ENCODE assay signal across 14 cellular contexts in genomic region chr22:39220897-39221850, GRCh38. TPM values are rescaled to one million over a fixed set of nuclear protein-coding genes. Genes with fewer than 3 reads are reported as not detected.
A peak's percentile ranks its signal among the peaks of the same experiment; 100 is the strongest.
DNase-seq lines count a peak whose midpoint lies in the region; ATAC-seq and TF ChIP-seq lines count a peak whose summit lies in the region.
"Had no signal": no experiment of that assay in that cellular context is flagged by ENCODE, and none has a peak within 500 bp of the region (broad histone marks: within the 10 kb centered on the region; RNA-seq: fewer than 3 reads in every experiment).

No MANE protein-coding gene starts in this region.

- H3K4me3 ChIP-seq in stomach, result no peak overlapping the region
- H3K4me3 ChIP-seq: ovary, suprapubic skin had no signal

- H3K4me3 Mint-ChIP-seq in mesothelial cell of epicardium, result no peak overlapping the region
- H3K4me3 Mint-ChIP-seq: CD4-positive, alpha-beta T cell had no signal

- DNase-seq in AG20443 (ENCODE audit: low spot score), result peak; percentile 74
- peak; percentile 23 for DNase-seq in M059J (ENCODE audit: low read depth)
- DNase-seq in epithelial cell of prostate (ENCODE audit: low read depth, low spot score), result no peak
- peak in 1 of 2 experiments; percentile 5 for DNase-seq in mesothelial cell of epicardium (ENCODE audit: low spot score in 2 of 2, unreplicated experiment in 2 of 2)
- DNase-seq in stimulated activated CD8-positive, alpha-beta memory T cell treated with anti-CD3 and anti-CD28 coated beads, Interleukin-4, amount 100 ng/mL, for 48 hours, result no peak
- DNase-seq in stomach, result no peak
- DNase-seq: NCI-H748 treated with DMSO at 0.1 percent for 48 hours; stimulated activated CD4-positive, alpha-beta T cell treated with anti-CD3 and anti-CD28 coated beads, Interleukin-4, amount 100 ng/mL, for 24 hours; T-helper 1 cell had no signal

- peak overlapping the region; percentile 75 for H3K27ac Mint-ChIP-seq in mesothelial cell of epicardium
- H3K27ac Mint-ChIP-seq: CD4-positive, alpha-beta T cell had no signal

- no peak for ATAC-seq in GM19035 (IDR thresholded peaks at IDR 0.05; ENCODE audit: unreplicated experiment)
- no peak for ATAC-seq in GM19452 (IDR thresholded peaks at IDR 0.05; ENCODE audit: unreplicated experiment)

- H3K4me1 Mint-ChIP-seq in mesothelial cell of epicardium, result peaks cover 2% of the 10 kb centered on the region

- peaks cover 0 to 34% (median 31%) of the 10 kb centered on the region in 4 donors for H3K36me3 ChIP-seq in stomach
- H3K36me3 ChIP-seq: ovary had no signal

- H3K36me3 Mint-ChIP-seq in mesothelial cell of epicardium, result peaks cover 30% of the 10 kb centered on the region

- TF ChIP-seq CTCF in mesothelial cell of epicardium (IDR thresholded peaks at IDR 0.05; ENCODE audit: unreplicated experiment) (no peak), stomach (IDR thresholded peaks at IDR 0.05) (no peak)

- WGBS in stomach, 5 donors, result 48 to 69% (median 67%) methylated on average over 9 of the region's 9 CpGs

- H3K9me3 ChIP-seq in stomach, result peaks cover 0 to 4% (median 0%) of the 10 kb centered on the region in 4 donors
- H3K9me3 ChIP-seq: ovary, suprapubic skin had no signal

- TF ChIP-seq EP300 in stomach (IDR thresholded peaks at IDR 0.05), result no peak

- peaks cover 9% of the 10 kb centered on the region for H3K9me3 Mint-ChIP-seq in mesothelial cell of epicardium
- H3K9me3 Mint-ChIP-seq: CD4-positive, alpha-beta T cell had no signal

- H3K27ac ChIP-seq in epithelial cell of prostate, result peak overlapping the region; percentile 60
- no peak overlapping the region for H3K27ac ChIP-seq in stomach
- H3K27ac ChIP-seq: ovary, suprapubic skin had no signal

- H3K4me1 ChIP-seq in stomach, result no peaks in the 10 kb centered on the region

- no peaks in the 10 kb centered on the region for H3K27me3 Mint-ChIP-seq in mesothelial cell of epicardium (ENCODE audit: low read depth)

- intact Hi-C loops in stomach (cut with DNase I; ENCODE audit: low total_unique reads), result no loop called here

- no peak for TF ChIP-seq POLR2A in stomach (IDR thresholded peaks at IDR 0.05)

- peaks cover 0 to 13% (median 0%) of the 10 kb centered on the region in 3 donors for H3K27me3 ChIP-seq in stomach
- H3K27me3 ChIP-seq: ovary, suprapubic skin had no signal

RNA-seq across cellular contexts. Expression of gene PDGFB, which starts 23.6 kb away (rescaled TPM):
- total RNA-seq in M059J (2014; rRNA removed; shearing (Covaris generic)), result 4.5 and 7.2 TPM in 2 replicates
- 14.2 to 15.2 TPM (median 14.7 TPM) in 3 replicates for total RNA-seq in mesothelial cell of epicardium
- total RNA-seq in stomach, result 10 to 100 TPM in 2 of 5 donors, 1 to 10 TPM in 3; 1.2 to 58.5 (median 9.5) TPM
- polyA plus RNA-seq in stomach, result 1 to 10 TPM; 3.6 to 4.1 (median 3.6) TPM

Comparison
In these comparisons a context has a peak if more than half of its experiments do, and no peak if none do; other contexts are left out.
1. DNase-seq: peak in AG20443 (single experiment) and M059J (single experiment); none in epithelial cell of prostate (single experiment), stimulated activated CD8-positive, alpha-beta memory T cell treated with anti-CD3 and anti-CD28 coated beads, Interleukin-4, amount 100 ng/mL, for 48 hours (single experiment) and stomach (single experiment).